In genomic region chr16:228151-228855, GRCh38 we compare ENCODE assay signal across 8 cellular contexts. TPM values are rescaled to one million over a fixed set of nuclear protein-coding genes. Genes with fewer than 3 reads are reported as not detected.
DNase-seq lines count a peak whose midpoint lies in the region; ATAC-seq and TF ChIP-seq lines count a peak whose summit lies in the region.

No MANE protein-coding gene starts in this region.

- no peaks in the 10 kb centered on the region for H3K27me3 Mint-ChIP-seq in activated T-cell treated with anti-CD3 and anti-CD28 coated beads, Interleukin-2, amount 50 U/mL, for 4 hours (ENCODE audit: low read depth)
- no peaks in the 10 kb centered on the region for H3K27me3 Mint-ChIP-seq in central memory CD8-positive, alpha-beta T cell

- H3K4me1 ChIP-seq in lower lobe of right lung = peaks cover 26% of the 10 kb centered on the region
- H3K4me1 ChIP-seq in upper lobe of right lung = peaks cover 11% of the 10 kb centered on the region

- DNase-seq in activated T-cell treated with anti-CD3 and anti-CD28 coated beads, Interleukin-2, amount 50 U/mL, for 4 hours = no peak
- DNase-seq in activated T-cell treated with anti-CD3 and anti-CD28 coated beads, Interleukin-2, amount 50 U/mL, for 48 hours = no peak
- DNase-seq in NCI-H146 treated with DMSO at 0.1 percent for 48 hours (lab: John Stamatoyannopoulos, UW; ENCODE audit: unreplicated experiment) (peak; percentile 43), lower lobe of right lung (no peak), upper lobe of right lung (no peak), islet precursor cell (no peak)
- DNase-seq in central memory CD8-positive, alpha-beta T cell (ENCODE audit: low spot score in 2 of 2) = no peak

- H3K4me3 ChIP-seq in lower lobe of right lung (peak overlapping the region; percentile 96), upper lobe of right lung (peak overlapping the region; percentile 96)

- peak overlapping the region; percentile 88 for H3K27ac Mint-ChIP-seq in central memory CD8-positive, alpha-beta T cell (ENCODE audit: low read depth)

- H3K4me3 Mint-ChIP-seq in activated T-cell treated with anti-CD3 and anti-CD28 coated beads, Interleukin-2, amount 50 U/mL, for 4 hours = peak overlapping the region; percentile 93
- peak overlapping the region; percentile 86 for H3K4me3 Mint-ChIP-seq in central memory CD8-positive, alpha-beta T cell

- H3K4me1 Mint-ChIP-seq in activated T-cell treated with anti-CD3 and anti-CD28 coated beads, Interleukin-2, amount 50 U/mL, for 4 hours (ENCODE audit: low read depth) = peaks cover 28% of the 10 kb centered on the region
- peaks cover 18% of the 10 kb centered on the region for H3K4me1 Mint-ChIP-seq in central memory CD8-positive, alpha-beta T cell

- no peaks in the 10 kb centered on the region for H3K9me3 Mint-ChIP-seq in activated T-cell treated with anti-CD3 and anti-CD28 coated beads, Interleukin-2, amount 50 U/mL, for 4 hours
- H3K9me3 Mint-ChIP-seq in central memory CD8-positive, alpha-beta T cell = no peaks in the 10 kb centered on the region

- H3K9me3 ChIP-seq in lower lobe of right lung (no peaks in the 10 kb centered on the region), upper lobe of right lung (no peaks in the 10 kb centered on the region)

- H3K27ac ChIP-seq in lower lobe of right lung (peak overlapping the region; percentile 97), upper lobe of right lung (peak overlapping the region; percentile 96)

- H3K27me3 ChIP-seq in lower lobe of right lung (ENCODE audit: low read depth) (no peaks in the 10 kb centered on the region), upper lobe of right lung (no peaks in the 10 kb centered on the region)

- TF ChIP-seq CTCF in lower lobe of right lung (IDR thresholded peaks at IDR 0.05) = no peak
- TF ChIP-seq CTCF in upper lobe of right lung (IDR thresholded peaks at IDR 0.05) = no peak

- H3K36me3 ChIP-seq in lower lobe of right lung = peaks cover 48% of the 10 kb centered on the region
- H3K36me3 ChIP-seq in upper lobe of right lung = peaks cover 47% of the 10 kb centered on the region

- ATAC-seq in activated T-cell treated with anti-CD3 and anti-CD28 coated beads, Interleukin-2, amount 50 U/mL, for 4 hours = peak; percentile 28 to 29
- ATAC-seq in central memory CD8-positive, alpha-beta T cell (replicated peaks; ENCODE audit: extremely low read depth, poor library complexity, severe bottlenecking) = peak; percentile 54
- peak; percentile 7 to 23 for ATAC-seq in lower lobe of right lung
- peak; percentile 1 for ATAC-seq in upper lobe of right lung
- no peak for ATAC-seq in GM21360 (IDR thresholded peaks at IDR 0.05; ENCODE audit: unreplicated experiment)

- peaks cover 20% of the 10 kb centered on the region for H3K36me3 Mint-ChIP-seq in activated T-cell treated with anti-CD3 and anti-CD28 coated beads, Interleukin-2, amount 50 U/mL, for 4 hours (ENCODE audit: insufficient read depth)
- peaks cover 52% of the 10 kb centered on the region for H3K36me3 Mint-ChIP-seq in central memory CD8-positive, alpha-beta T cell (ENCODE audit: insufficient read depth)

- intact Hi-C loops in lower lobe of right lung (cut with DNase I) = no loop called here
- intact Hi-C loops in upper lobe of right lung (cut with DNase I) = no loop called here

RNA-seq across cellular contexts. Expression of gene LUC7L, which starts 0.9 kb away (rescaled TPM):
- 10 to 100 TPM; 76.0 to 82.0 (median 76.2) TPM for total RNA-seq in activated T-cell treated with anti-CD3 and anti-CD28 coated beads, Interleukin-2, amount 50 U/mL, for 4 hours
- total RNA-seq in lower lobe of right lung (70.9 TPM), upper lobe of right lung (78.8 TPM)

RNA-seq across cellular contexts. Expression of gene FAM234A, which starts 6.3 kb away (rescaled TPM):
- 10 to 100 TPM; 14.5 to 19.3 (median 17.3) TPM for total RNA-seq in activated T-cell treated with anti-CD3 and anti-CD28 coated beads, Interleukin-2, amount 50 U/mL, for 4 hours
- 51.7 TPM for total RNA-seq in lower lobe of right lung
- 56.0 TPM for total RNA-seq in upper lobe of right lung

RNA-seq across cellular contexts. Expression of gene RGS11, which starts 47.4 kb away (rescaled TPM):
- total RNA-seq in activated T-cell treated with anti-CD3 and anti-CD28 coated beads, Interleukin-2, amount 50 U/mL, for 4 hours = under 1 TPM in 1 of 3 donors, not detected in 2; 0.18 TPM
- total RNA-seq in lower lobe of right lung = 8.2 TPM
- 7.8 TPM for total RNA-seq in upper lobe of right lung

RNA-seq across cellular contexts. Expression of gene HBQ1, which starts 48.0 kb away (rescaled TPM):
- total RNA-seq in activated T-cell treated with anti-CD3 and anti-CD28 coated beads, Interleukin-2, amount 50 U/mL, for 4 hours = 1 to 10 TPM in 1 of 3 donors, under 1 TPM in 2; 0.43 to 1.6 (median 0.48) TPM
- not detected for total RNA-seq in lower lobe of right lung
- total RNA-seq in upper lobe of right lung = not detected

RNA-seq across cellular contexts. Expression of gene HBA1, which starts 51.8 kb away (rescaled TPM):
- 1 to 10 TPM; 1.8 to 2.3 (median 2.3) TPM for total RNA-seq in activated T-cell treated with anti-CD3 and anti-CD28 coated beads, Interleukin-2, amount 50 U/mL, for 4 hours
- total RNA-seq in lower lobe of right lung = 217 TPM
- 241 TPM for total RNA-seq in upper lobe of right lung
